1 cellular context compared by ENCODE assay signal in the genomic region with DNA sequence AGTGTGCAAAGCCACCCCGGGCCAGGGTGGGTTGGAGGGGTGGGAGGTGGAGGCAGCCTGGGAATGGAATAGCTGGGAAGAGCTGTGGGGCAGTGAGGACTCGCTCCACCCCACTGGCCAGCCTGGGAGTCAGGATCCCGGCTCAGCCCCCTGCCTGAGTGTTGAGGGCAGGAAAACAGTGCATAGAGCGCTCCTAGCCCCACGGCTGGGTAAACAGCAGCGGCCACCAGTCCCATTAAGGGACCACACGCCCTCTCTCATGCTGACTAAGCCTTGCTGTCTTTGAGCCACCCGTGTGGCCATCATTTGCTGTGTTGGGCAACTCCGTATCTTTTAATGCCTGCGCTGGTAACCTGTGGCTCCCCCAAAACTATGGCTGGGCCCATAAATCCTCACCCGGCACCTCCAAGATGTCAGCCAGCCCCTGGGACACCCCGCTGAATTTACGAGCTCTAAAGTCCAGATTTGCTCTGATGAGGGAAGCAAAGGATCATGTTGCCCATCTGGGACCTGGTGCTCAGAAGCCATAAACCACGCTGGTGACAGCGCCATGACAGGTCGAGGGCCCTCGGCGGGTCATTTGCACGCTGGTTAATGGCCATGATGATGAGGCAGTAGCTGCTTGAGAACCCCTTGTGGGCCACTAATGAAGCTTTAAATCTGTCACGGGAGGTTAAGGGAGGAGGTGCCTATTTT.
A peak's percentile ranks its signal among the peaks of the same experiment; 100 is the strongest.
TF ChIP-seq lines count a peak whose summit lies in the region.

No MANE protein-coding gene starts in this region.

TF ChIP-seq in HepG2, 621 proteins besides CTCF, POLR2A, EP300 and RAD21 (continued from another document and continues in another):
- no peak for TF ChIP-seq ZNF280D (CRISPR knock-in tag; IDR thresholded peaks at IDR 0.05)
- no peak for TF ChIP-seq SP2 (CRISPR knock-in tag; IDR thresholded peaks at IDR 0.05)
- TF ChIP-seq CC2D1A (CRISPR knock-in tag; IDR thresholded peaks at IDR 0.05), result no peak
- TF ChIP-seq RBAK (CRISPR knock-in tag; IDR thresholded peaks at IDR 0.05), result no peak
- no peak for TF ChIP-seq ZNF816 (CRISPR knock-in tag; IDR thresholded peaks at IDR 0.05; ENCODE audit: borderline replicate concordance)
- peak; percentile 42; the same call in 1 of the 2 replicates for TF ChIP-seq MIXL1 (CRISPR knock-in tag; IDR thresholded peaks at IDR 0.05)
- TF ChIP-seq TBP (CRISPR knock-in tag; IDR thresholded peaks at IDR 0.05), result no peak
- TF ChIP-seq ZNF605 (CRISPR knock-in tag; IDR thresholded peaks at IDR 0.05), result 0 out of 2 replicates have a peak, but pooled peaks have one; percentile 26
- TF ChIP-seq HMG20B (CRISPR knock-in tag; conservative IDR thresholded peaks at IDR 0.05), result no peak
- TF ChIP-seq ZNF547 (CRISPR knock-in tag; IDR thresholded peaks at IDR 0.05), result no peak
- TF ChIP-seq U2AF1 (optimal IDR thresholded peaks at IDR 0.05; ENCODE audit: low read depth, low read length), result no peak
- TF ChIP-seq ZNF546 (CRISPR knock-in tag; conservative IDR thresholded peaks at IDR 0.05), result no peak
- TF ChIP-seq XRCC5 (optimal IDR thresholded peaks at IDR 0.05; ENCODE audit: low read length), result peak; percentile 22
- no peak for TF ChIP-seq ZNF577 (CRISPR knock-in tag; IDR thresholded peaks at IDR 0.05; ENCODE audit: borderline replicate concordance, low read depth)
- TF ChIP-seq ZNF205 (CRISPR knock-in tag; IDR thresholded peaks at IDR 0.05), result peak; percentile 43; the same call in 1 of the 2 replicates
- no peak for TF ChIP-seq ETV5 (CRISPR knock-in tag; IDR thresholded peaks at IDR 0.05; ENCODE audit: borderline replicate concordance)
- no peak for TF ChIP-seq RARA (CRISPR knock-in tag; IDR thresholded peaks at IDR 0.05)
- no peak for TF ChIP-seq AFF4 (CRISPR knock-in tag; IDR thresholded peaks at IDR 0.05)
- TF ChIP-seq MIER3 (CRISPR knock-in tag; IDR thresholded peaks at IDR 0.05; ENCODE audit: borderline replicate concordance), result no peak
- no peak for TF ChIP-seq IKZF4 (CRISPR knock-in tag; IDR thresholded peaks at IDR 0.05; ENCODE audit: borderline replicate concordance, low read depth, not compliant biosample characterization)
- no peak for TF ChIP-seq TSC22D2 (CRISPR knock-in tag; IDR thresholded peaks at IDR 0.05; ENCODE audit: borderline replicate concordance)
- TF ChIP-seq, protein P1, sequence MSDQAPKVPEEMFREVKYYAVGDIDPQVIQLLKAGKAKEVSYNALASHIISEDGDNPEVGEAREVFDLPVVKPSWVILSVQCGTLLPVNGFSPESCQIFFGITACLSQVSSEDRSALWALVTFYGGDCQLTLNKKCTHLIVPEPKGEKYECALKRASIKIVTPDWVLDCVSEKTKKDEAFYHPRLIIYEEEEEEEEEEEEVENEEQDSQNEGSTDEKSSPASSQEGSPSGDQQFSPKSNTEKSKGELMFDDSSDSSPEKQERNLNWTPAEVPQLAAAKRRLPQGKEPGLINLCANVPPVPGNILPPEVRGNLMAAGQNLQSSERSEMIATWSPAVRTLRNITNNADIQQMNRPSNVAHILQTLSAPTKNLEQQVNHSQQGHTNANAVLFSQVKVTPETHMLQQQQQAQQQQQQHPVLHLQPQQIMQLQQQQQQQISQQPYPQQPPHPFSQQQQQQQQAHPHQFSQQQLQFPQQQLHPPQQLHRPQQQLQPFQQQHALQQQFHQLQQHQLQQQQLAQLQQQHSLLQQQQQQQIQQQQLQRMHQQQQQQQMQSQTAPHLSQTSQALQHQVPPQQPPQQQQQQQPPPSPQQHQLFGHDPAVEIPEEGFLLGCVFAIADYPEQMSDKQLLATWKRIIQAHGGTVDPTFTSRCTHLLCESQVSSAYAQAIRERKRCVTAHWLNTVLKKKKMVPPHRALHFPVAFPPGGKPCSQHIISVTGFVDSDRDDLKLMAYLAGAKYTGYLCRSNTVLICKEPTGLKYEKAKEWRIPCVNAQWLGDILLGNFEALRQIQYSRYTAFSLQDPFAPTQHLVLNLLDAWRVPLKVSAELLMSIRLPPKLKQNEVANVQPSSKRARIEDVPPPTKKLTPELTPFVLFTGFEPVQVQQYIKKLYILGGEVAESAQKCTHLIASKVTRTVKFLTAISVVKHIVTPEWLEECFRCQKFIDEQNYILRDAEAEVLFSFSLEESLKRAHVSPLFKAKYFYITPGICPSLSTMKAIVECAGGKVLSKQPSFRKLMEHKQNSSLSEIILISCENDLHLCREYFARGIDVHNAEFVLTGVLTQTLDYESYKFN (CRISPR knock-in tag; conservative IDR thresholded peaks at IDR 0.05), result no peak; the same call in 1 of the 2 replicates
- no peak for TF ChIP-seq FOXO4 (CRISPR knock-in tag; conservative IDR thresholded peaks at IDR 0.05)
- peak; percentile 47; the same call in 1 of the 2 replicates for TF ChIP-seq KMT2A (CRISPR knock-in tag; IDR thresholded peaks at IDR 0.05)
- no peak for TF ChIP-seq TOPORS (CRISPR knock-in tag; IDR thresholded peaks at IDR 0.05)
- peak; percentile 51; the same call in 1 of the 2 replicates for TF ChIP-seq KDM1A (CRISPR knock-in tag; IDR thresholded peaks at IDR 0.05)
- TF ChIP-seq ATF1 (CRISPR knock-in tag; IDR thresholded peaks at IDR 0.05), result no peak
- TF ChIP-seq NCOR1 (IDR thresholded peaks at IDR 0.05; ENCODE audit: borderline replicate concordance, low read length), result no peak
- no peak for TF ChIP-seq GRHL1 (CRISPR knock-in tag; conservative IDR thresholded peaks at IDR 0.05)
- TF ChIP-seq NFRKB (IDR thresholded peaks at IDR 0.05), result no peak
- peak; percentile 40; the same call in 1 of the 2 replicates for TF ChIP-seq NR2C2 (CRISPR knock-in tag; IDR thresholded peaks at IDR 0.05; ENCODE audit: borderline replicate concordance)
- no peak for TF ChIP-seq ZBTB21 (CRISPR knock-in tag; IDR thresholded peaks at IDR 0.05)
- TF ChIP-seq KAT8 (CRISPR knock-in tag; IDR thresholded peaks at IDR 0.05), result peak; percentile 46; the same call in 1 of the 2 replicates
- TF ChIP-seq RARG (CRISPR knock-in tag; IDR thresholded peaks at IDR 0.05; ENCODE audit: low read depth), result no peak
- TF ChIP-seq, protein P2, sequence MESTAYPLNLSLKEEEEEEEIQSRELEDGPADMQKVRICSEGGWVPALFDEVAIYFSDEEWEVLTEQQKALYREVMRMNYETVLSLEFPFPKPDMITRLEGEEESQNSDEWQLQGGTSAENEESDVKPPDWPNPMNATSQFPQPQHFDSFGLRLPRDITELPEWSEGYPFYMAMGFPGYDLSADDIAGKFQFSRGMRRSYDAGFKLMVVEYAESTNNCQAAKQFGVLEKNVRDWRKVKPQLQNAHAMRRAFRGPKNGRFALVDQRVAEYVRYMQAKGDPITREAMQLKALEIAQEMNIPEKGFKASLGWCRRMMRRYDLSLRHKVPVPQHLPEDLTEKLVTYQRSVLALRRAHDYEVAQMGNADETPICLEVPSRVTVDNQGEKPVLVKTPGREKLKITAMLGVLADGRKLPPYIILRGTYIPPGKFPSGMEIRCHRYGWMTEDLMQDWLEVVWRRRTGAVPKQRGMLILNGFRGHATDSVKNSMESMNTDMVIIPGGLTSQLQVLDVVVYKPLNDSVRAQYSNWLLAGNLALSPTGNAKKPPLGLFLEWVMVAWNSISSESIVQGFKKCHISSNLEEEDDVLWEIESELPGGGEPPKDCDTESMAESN (CRISPR knock-in tag; conservative IDR thresholded peaks at IDR 0.05), result 0 out of 2 replicates have a peak, but pooled peaks have one; percentile 57
- no peak for TF ChIP-seq ZNF382 (CRISPR knock-in tag; IDR thresholded peaks at IDR 0.05; ENCODE audit: borderline replicate concordance)
- TF ChIP-seq ZBTB34 (CRISPR knock-in tag; IDR thresholded peaks at IDR 0.05), result 0 out of 2 replicates have a peak, but pooled peaks have one; percentile 42
- no peak for TF ChIP-seq SYNCRIP (IDR thresholded peaks at IDR 0.05; ENCODE audit: insufficient read depth, low read depth, low read length)
- TF ChIP-seq RBM22 (optimal IDR thresholded peaks at IDR 0.05; ENCODE audit: low read length), result no peak
- TF ChIP-seq PAWR (CRISPR knock-in tag; IDR thresholded peaks at IDR 0.05; ENCODE audit: borderline replicate concordance), result no peak
- peak; percentile 62 for TF ChIP-seq ZNF777 (CRISPR knock-in tag; IDR thresholded peaks at IDR 0.05)
